Comparison of ENCODE assay signal across 8 cellular contexts in genomic region chr12:96070670-96071279, GRCh38. TPM values are rescaled to one million over a fixed set of nuclear protein-coding genes. Genes with fewer than 3 reads are reported as not detected.
DNase-seq lines count a peak whose midpoint lies in the region; ATAC-seq and TF ChIP-seq lines count a peak whose summit lies in the region.

No MANE protein-coding gene starts in this region.

- H2AFZ ChIP-seq in PC-9: no peak overlapping the region; the same call in 1 of the 2 replicates

- POLR2A ChIA-PET in PC-9 (lab: Charles Lee; ENCODE audit: unreplicated experiment): interaction anchor here (0.5 kb wide), 1 partner anchor 422 kb away, joined by 3 read pairs; no protein-coding TSS in a partner anchor

- CTCF ChIA-PET in PC-9 (lab: Charles Lee): interaction anchor here (1.0 kb wide), 1 partner anchor 145 kb away, joined by 3 read pairs; no protein-coding TSS in a partner anchor

- no peaks in the 10 kb centered on the region for H4K20me1 ChIP-seq in PC-9 (ENCODE audit: insufficient read depth)

- H3K9me3 ChIP-seq in PC-9 (ENCODE audit: insufficient read depth, low read depth): no peaks in the 10 kb centered on the region

- peak overlapping the region; percentile 54 for H3K4me2 ChIP-seq in PC-9

- H3K27me3 ChIP-seq in PC-9 (ENCODE audit: insufficient read depth, low read depth): no peaks in the 10 kb centered on the region

- no peaks in the 10 kb centered on the region for H3K9me2 ChIP-seq in PC-9 (ENCODE audit: insufficient read depth)

- DNase-seq in GM12864 (ENCODE audit: low read depth): no peak
- peak; percentile 53 to 72 for DNase-seq in PC-9
- DNase-seq in iPS-NIHi7 (ENCODE audit: extremely low spot score): peak; percentile 67
- no peak for DNase-seq in omental fat pad (ENCODE audit: low spot score)
- DNase-seq in NCI-H1417 treated with DMSO at 0.1 percent for 48 hours (lab: John Stamatoyannopoulos, UW): no peak
- DNase-seq in Ammon's horn (ENCODE audit: low spot score): no peak

- TF ChIP-seq CTCF in GM12864 (IDR thresholded peaks at IDR 0.05; ENCODE audit: low read depth, low read length, missing control alignments) (peak; percentile 42), PC-9 (conservative IDR thresholded peaks at IDR 0.05) (no peak), omental fat pad (IDR thresholded peaks at IDR 0.05) (no peak)

- peak; percentile 43 for ATAC-seq in HG02623 (IDR thresholded peaks at IDR 0.05; ENCODE audit: unreplicated experiment)
- ATAC-seq in omental fat pad (ENCODE audit: low FRiP score): no peak
- ATAC-seq in HG03280 (IDR thresholded peaks at IDR 0.05; ENCODE audit: unreplicated experiment): no peak

- no peaks in the 10 kb centered on the region for H3K36me3 ChIP-seq in PC-9 (ENCODE audit: low read depth)

- H3K27ac ChIP-seq in PC-9: peak overlapping the region; percentile 47

- peaks cover 71% of the 10 kb centered on the region for H3K4me1 ChIP-seq in PC-9 (replicated peaks; ENCODE audit: insufficient read depth)

- H3K4me3 ChIP-seq in GM12864 (ENCODE audit: low read depth, low read length) (no peak overlapping the region), PC-9 (0 out of 2 replicates have a peak overlapping the region, but pooled peaks have one; percentile 5)

- no TSS peak for BruUV-seq in PC-9 (replicated peaks; lab: Mats Ljungman, UMichigan)

- intact Hi-C loops in PC-9 (cut with micrococcal nuclease; ENCODE audit: unreplicated experiment): no loop called here

- peaks cover 51% of the 10 kb centered on the region for H3F3A ChIP-seq in PC-9 (ENCODE audit: insufficient read depth, low read depth)

- no peaks in the 10 kb centered on the region for H3K79me2 ChIP-seq in PC-9 (ENCODE audit: low read depth)

RNA-seq across cellular contexts. Expression of gene LTA4H, which starts 35.4 kb away (rescaled TPM):
- total RNA-seq in PC-9 (2021) (115 and 118 TPM in 2 replicates), omental fat pad (10 to 100 TPM; 60.8 to 77.8 (median 70.0) TPM)

Comparison
In these comparisons a context has a peak if more than half of its experiments do, and no peak if none do; other contexts are left out.
1. DNase-seq: peak in PC-9 (2 of 2) and iPS-NIHi7 (single experiment); none in GM12864 (single experiment), omental fat pad (single experiment), NCI-H1417 treated with DMSO at 0.1 percent for 48 hours (single experiment) and Ammon's horn (single experiment).